ENCODE assay signal across 13 cellular contexts in genomic region chr15:81869161-81869928, GRCh38.
"Had no signal": no experiment of that assay in that cellular context is flagged by ENCODE, and none has a peak within 500 bp of the region (broad histone marks: within the 10 kb centered on the region; RNA-seq: fewer than 3 reads in every experiment).

No MANE protein-coding gene starts in this region.

- H3K4me1 ChIP-seq: gastrocnemius medialis, heart right ventricle, lower lobe of right lung, parathyroid adenoma, tibial nerve, vagina had no signal

- DNase-seq: activated CD4-positive, CD25-positive, alpha-beta regulatory T cell treated with anti-CD3 and anti-CD28 coated beads, Interleukin-2, amount 50 U/mL, for 72 hours; activated naive CD4-positive, alpha-beta T cell treated with Interleukin-2 at 50 U/mL for 16 hours; gastrocnemius medialis; heart right ventricle; left cardiac atrium; lower lobe of right lung; midbrain; retina; stimulated activated CD4-positive, alpha-beta T cell treated with anti-CD3 and anti-CD28 coated beads, Interleukin-2, amount 100 ng/mL, for 48 hours; stimulated activated naive B cell treated with anti-CD40 and anti-IgM and Interleukin-4, amounts not matched to agents 10 μg/mL and 1 μg/mL and 100 μg/mL, for 72 hours had no signal

- H3K27me3 ChIP-seq: gastrocnemius medialis, tibial nerve, vagina had no signal

- H3K27ac Mint-ChIP-seq: stimulated activated naive B cell treated with anti-CD40 and anti-IgM and Interleukin-4, amounts not matched to agents 10 μg/mL and 1 μg/mL and 100 μg/mL, for 72 hours had no signal

- H3K36me3 ChIP-seq: gastrocnemius medialis, heart right ventricle, lower lobe of right lung, tibial nerve, vagina had no signal

- H3K9me3 ChIP-seq: gastrocnemius medialis, heart right ventricle, lower lobe of right lung, tibial nerve, vagina had no signal

- H3K4me3 ChIP-seq: gastrocnemius medialis, heart right ventricle, lower lobe of right lung, tibial nerve, vagina had no signal

- H3K9ac ChIP-seq: parathyroid adenoma had no signal

- H3K4me3 Mint-ChIP-seq: stimulated activated naive B cell treated with anti-CD40 and anti-IgM and Interleukin-4, amounts not matched to agents 10 μg/mL and 1 μg/mL and 100 μg/mL, for 72 hours had no signal

- H2AFZ ChIP-seq: parathyroid adenoma had no signal

- H3K79me2 ChIP-seq: parathyroid adenoma had no signal

- H3K27ac ChIP-seq: gastrocnemius medialis, heart right ventricle, lower lobe of right lung, parathyroid adenoma, tibial nerve, vagina had no signal
